ENCODE assay signal across 8 cellular contexts in genomic region chr16:80824623-80825364, GRCh38. TPM values are rescaled to one million over a fixed set of nuclear protein-coding genes. Genes with fewer than 3 reads are reported as not detected.
DNase-seq lines count a peak whose midpoint lies in the region; ATAC-seq lines count a peak whose summit lies in the region.

No MANE protein-coding gene starts in this region.

- H3K4me3 ChIP-seq in ACC112 (ENCODE audit: low read depth, low read length): no peak overlapping the region

- peak overlapping the region; percentile 67 for H2AFZ ChIP-seq in ACC112 (ENCODE audit: low read length, unreplicated experiment)

- DNase-seq in Daoy (ENCODE audit: low read depth) (peak; percentile 46), NCI-H1092 treated with DMSO at 0.1 percent for 48 hours (lab: John Stamatoyannopoulos, UW) (peak; percentile 2), glomerular visceral epithelial cell (ENCODE audit: extremely low spot score) (peak; percentile 50)
- DNase-seq in activated CD4-positive, alpha-beta T cell treated with anti-CD3 and anti-CD28 coated beads, Interleukin-2, amount 50 U/mL, for 4 hours: peak; percentile 26 to 29
- peak; percentile 50 for DNase-seq in stimulated activated CD4-positive, alpha-beta T cell treated with anti-CD3 and anti-CD28 coated beads, Interleukin-4, amount 100 ng/mL, for 24 hours

- no peaks in the 10 kb centered on the region for H3K4me1 ChIP-seq in ACC112 (ENCODE audit: control insufficient read depth, insufficient read depth, low read length, unreplicated experiment)

- no peaks in the 10 kb centered on the region for H3K36me3 ChIP-seq in ACC112 (ENCODE audit: insufficient read depth, low read length)

- peaks cover 5% of the 10 kb centered on the region; the same call in 1 of the 2 replicates for H3K27me3 ChIP-seq in ACC112 (ENCODE audit: insufficient read depth, low read length)

- no peak overlapping the region for H3K27ac ChIP-seq in ACC112 (ENCODE audit: low read depth, low read length)

- H3K79me2 ChIP-seq in ACC112 (ENCODE audit: control insufficient read depth, insufficient read depth, low read length, unreplicated experiment): no peaks in the 10 kb centered on the region

- ATAC-seq in HG03342 (IDR thresholded peaks at IDR 0.05; ENCODE audit: unreplicated experiment) (no peak), HG03565 (IDR thresholded peaks at IDR 0.05; ENCODE audit: unreplicated experiment) (no peak)

RNA-seq across cellular contexts. Expression of gene CDYL2, which starts 20.4 kb away (rescaled TPM):
- total RNA-seq in Daoy (2014; rRNA removed; shearing (Covaris generic)): 4.1 and 5.0 TPM in 2 replicates
